5 cellular contexts compared by ENCODE assay signal in the genomic region with DNA sequence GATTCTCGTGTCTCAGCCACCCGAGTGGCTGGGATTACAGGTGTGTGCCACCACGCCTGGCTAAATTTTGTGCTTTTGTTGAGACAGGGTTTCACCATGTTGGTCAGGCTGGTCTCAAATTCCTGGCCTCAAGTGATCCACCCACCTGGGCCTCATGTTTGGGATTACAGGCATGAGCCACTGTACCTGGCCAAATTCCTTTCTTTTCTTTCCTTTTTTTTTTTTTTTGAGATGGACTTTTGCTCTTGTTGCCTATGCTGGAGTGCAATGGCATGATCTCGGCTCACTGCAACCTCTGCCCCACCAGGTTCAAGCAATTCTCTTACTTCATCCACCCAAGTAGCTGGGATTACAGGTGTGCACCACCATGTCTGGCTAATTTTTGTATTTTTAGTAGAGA. TPM values are rescaled to one million over a fixed set of nuclear protein-coding genes. Genes with fewer than 3 reads are reported as not detected.
A peak's percentile ranks its signal among the peaks of the same experiment; 100 is the strongest.
DNase-seq lines count a peak whose midpoint lies in the region; ATAC-seq and TF ChIP-seq lines count a peak whose summit lies in the region.
"Not testable (repeated sequence)": the region's sequence is repeated elsewhere in the genome, so short reads cannot be mapped to it uniquely, and the experiment has no call there.

No MANE protein-coding gene starts in this region.

- not testable (repeated sequence) for H3K9me3 ChIP-seq in CD8-positive, alpha-beta T cell (ENCODE audit: low read length); neuronal stem cell (replicated peaks in 1 of 2; ENCODE audit: control insufficient read depth in 2 of 2, insufficient read depth in 1 of 2, low read depth in 1 of 2, low read length in 2 of 2)

- not testable (repeated sequence) for H3K36me3 ChIP-seq in CD8-positive, alpha-beta T cell (ENCODE audit: insufficient read depth, low read length); neuronal stem cell (replicated peaks in 1 of 2; ENCODE audit: control insufficient read depth in 2 of 2, insufficient read depth in 2 of 2, low read length in 2 of 2)

- H3K79me1 ChIP-seq in neuronal stem cell (ENCODE audit: low read depth, low read length): not testable (repeated sequence)

- H2BK15ac ChIP-seq in neuronal stem cell (ENCODE audit: low read length): not testable (repeated sequence)

- not testable (repeated sequence) for H2BK120ac ChIP-seq in neuronal stem cell (ENCODE audit: low read depth, low read length)

- H3K4me3 ChIP-seq in CD8-positive, alpha-beta T cell (ENCODE audit: low read depth, low read length); neuronal stem cell (ENCODE audit: low read length in 2 of 2): not testable (repeated sequence)

- peak overlapping the region; percentile 60 for H3K9ac ChIP-seq in neuronal stem cell (ENCODE audit: low read depth, low read length, poor library complexity)

- not testable (repeated sequence) for H2BK5ac ChIP-seq in neuronal stem cell (ENCODE audit: low read length)

- H2AK5ac ChIP-seq in neuronal stem cell (ENCODE audit: low read depth, low read length): not testable (repeated sequence)

- not testable (repeated sequence) for H3K14ac ChIP-seq in neuronal stem cell (ENCODE audit: low read length)

- not testable (repeated sequence) for H3K4ac ChIP-seq in neuronal stem cell (ENCODE audit: low read length)

- peak overlapping the region; percentile 45 for H3K27ac Mint-ChIP-seq in CD8-positive, alpha-beta T cell
- H3K27ac Mint-ChIP-seq in dendritic cell treated with granulocyte-macrophage colony-stimulating factor and Interleukin-4, amounts not matched to agents 40 ng/mL and 50 ng/mL, for 4 days: peak overlapping the region; percentile 37
- peak overlapping the region; percentile 45 for H3K27ac Mint-ChIP-seq in memory B cell

- CTCF ChIA-PET in CD8-positive, alpha-beta T cell (lab: Charles Lee): interaction anchor here (0.7 to 1.4 kb wide), 3 partner anchors 51 to 1517 kb away, joined by 3 to 5 read pairs (median 4); no protein-coding TSS in a partner anchor

- not testable (repeated sequence) for H2AFZ ChIP-seq in neuronal stem cell (ENCODE audit: low read length)

- H3K23ac ChIP-seq in neuronal stem cell (ENCODE audit: low read depth, low read length, poor library complexity): not testable (repeated sequence)

- POLR2A ChIA-PET in CD8-positive, alpha-beta T cell (lab: Charles Lee): not testable (repeated sequence)

- not testable (repeated sequence) for H3K4me1 ChIP-seq in CD8-positive, alpha-beta T cell (ENCODE audit: insufficient read depth, low read length); neuronal stem cell (ENCODE audit: control insufficient read depth in 2 of 2, insufficient read depth in 1 of 2, low read depth in 1 of 2, low read length in 2 of 2)

- H3K9me3 Mint-ChIP-seq in CD8-positive, alpha-beta T cell; dendritic cell treated with granulocyte-macrophage colony-stimulating factor and Interleukin-4, amounts not matched to agents 40 ng/mL and 50 ng/mL, for 4 days; memory B cell: not testable (repeated sequence)

- H3K4me2 ChIP-seq in neuronal stem cell (ENCODE audit: insufficient read depth, low read length, poor library complexity, severe bottlenecking): not testable (repeated sequence)

- H3K27me3 Mint-ChIP-seq in CD8-positive, alpha-beta T cell (ENCODE audit: low read depth); dendritic cell treated with granulocyte-macrophage colony-stimulating factor and Interleukin-4, amounts not matched to agents 40 ng/mL and 50 ng/mL, for 4 days; memory B cell: not testable (repeated sequence)

- ATAC-seq in CD8-positive, alpha-beta T cell; memory B cell (ENCODE audit: low read depth): not testable (repeated sequence)
- peak; percentile 17 for ATAC-seq in left lobe of liver

- H3K27ac ChIP-seq in CD8-positive, alpha-beta T cell (ENCODE audit: low read depth, low read length); neuronal stem cell (replicated peaks; ENCODE audit: low read length): not testable (repeated sequence)

- not testable (repeated sequence) for H3K27me3 ChIP-seq in CD8-positive, alpha-beta T cell (ENCODE audit: insufficient read depth, low read length); neuronal stem cell (ENCODE audit: control insufficient read depth in 3 of 3, insufficient read depth in 3 of 3, low read depth in 1 of 3, low read length in 3 of 3)

- not testable (repeated sequence) for H4K8ac ChIP-seq in neuronal stem cell (ENCODE audit: low read depth, low read length)

- H3K18ac ChIP-seq in neuronal stem cell (ENCODE audit: low read length): not testable (repeated sequence)

- DNase-seq in CD8-positive, alpha-beta T cell; left lobe of liver (ENCODE audit: low spot score); memory B cell (ENCODE audit: low spot score in 2 of 2); neuronal stem cell (ENCODE audit: low spot score): not testable (repeated sequence)

- not testable (repeated sequence) for H3K4me1 Mint-ChIP-seq in CD8-positive, alpha-beta T cell (ENCODE audit: low read depth); dendritic cell treated with granulocyte-macrophage colony-stimulating factor and Interleukin-4, amounts not matched to agents 40 ng/mL and 50 ng/mL, for 4 days (ENCODE audit: low read depth); memory B cell

- H3K36me3 Mint-ChIP-seq in CD8-positive, alpha-beta T cell; memory B cell: not testable (repeated sequence)
- H3K36me3 Mint-ChIP-seq in dendritic cell treated with granulocyte-macrophage colony-stimulating factor and Interleukin-4, amounts not matched to agents 40 ng/mL and 50 ng/mL, for 4 days (ENCODE audit: low read depth): peaks cover 14% of the 10 kb centered on the region

- intact Hi-C loops in CD8-positive, alpha-beta T cell (cut with DNase I, micrococcal nuclease): not testable (repeated sequence)
- intact Hi-C loops in dendritic cell treated with granulocyte-macrophage colony-stimulating factor and Interleukin-4, amounts not matched to agents 40 ng/mL and 50 ng/mL, for 4 days (cut with micrococcal nuclease): loop anchor here (5.0 kb wide), 1 partner anchor 863 kb away; no protein-coding TSS in a partner anchor

- H4K91ac ChIP-seq in neuronal stem cell (ENCODE audit: low read depth, low read length, poor library complexity): not testable (repeated sequence)

- H2BK12ac ChIP-seq in neuronal stem cell (ENCODE audit: low read length): not testable (repeated sequence)

- WGBS in neuronal stem cell (ENCODE audit: extremely low coverage in 2 of 2, insufficient read length in 2 of 2, insufficient replicate concordance in 1 of 2), 2 donors: no CpG with 5 or more reads among the region's 4 CpGs

- TF ChIP-seq CTCF in CD8-positive, alpha-beta T cell (IDR thresholded peaks at IDR 0.05): not testable (repeated sequence)

- not testable (repeated sequence) for H3K4me3 Mint-ChIP-seq in CD8-positive, alpha-beta T cell; dendritic cell treated with granulocyte-macrophage colony-stimulating factor and Interleukin-4, amounts not matched to agents 40 ng/mL and 50 ng/mL, for 4 days; memory B cell

RNA-seq across cellular contexts. Expression of gene COMMD1, which starts 9.3 kb away (rescaled TPM):
- total RNA-seq in CD8-positive, alpha-beta T cell: 10 to 100 TPM in 1 of 2 experiments, 1 to 10 TPM in 1; 8.8 to 11.2 TPM
- 16.5 TPM for total RNA-seq in left lobe of liver
- polyA plus RNA-seq in neuronal stem cell (2013, experiment 1 of 2): 35.3 TPM
- 36.3 TPM for polyA plus RNA-seq in neuronal stem cell (2013, experiment 2 of 2)

RNA-seq across cellular contexts. Expression of gene CCT4, which starts 26.3 kb away (rescaled TPM):
- total RNA-seq in CD8-positive, alpha-beta T cell: 100 to 1,000 TPM; 102 to 106 TPM
- total RNA-seq in left lobe of liver: 38.3 TPM
- polyA plus RNA-seq in neuronal stem cell (2013, experiment 1 of 2): 239 TPM
- polyA plus RNA-seq in neuronal stem cell (2013, experiment 2 of 2): 240 TPM
